In genomic region chr18:57768557-57769326, GRCh38 we compare ENCODE assay signal across 13 cellular contexts. TPM values are rescaled to one million over a fixed set of nuclear protein-coding genes. Genes with fewer than 3 reads are reported as not detected.
A peak's percentile ranks its signal among the peaks of the same experiment; 100 is the strongest.
DNase-seq lines count a peak whose midpoint lies in the region; ATAC-seq and TF ChIP-seq lines count a peak whose summit lies in the region.
"Had no signal": no experiment of that assay in that cellular context is flagged by ENCODE, and none has a peak within 500 bp of the region (broad histone marks: within the 10 kb centered on the region; RNA-seq: fewer than 3 reads in every experiment).

No MANE protein-coding gene starts in this region.

- peak overlapping the region; percentile 53 for H3K27ac ChIP-seq in right cardiac atrium (ENCODE audit: low read length)
- peak overlapping the region; percentile 72 to 74 for H3K27ac ChIP-seq in tibial artery
- H3K27ac ChIP-seq: KMS-11 had no signal

- H3K4me3 Mint-ChIP-seq in activated naive CD8-positive, alpha-beta T cell treated with anti-CD3 and anti-CD28 coated beads for 36 hours, result no peak overlapping the region
- H3K4me3 Mint-ChIP-seq in activated T-cell treated with anti-CD3 and anti-CD28 coated beads, Interleukin-2, amount 50 U/mL, for 24 hours, result no peak overlapping the region
- H3K4me3 Mint-ChIP-seq: naive thymus-derived CD4-positive, alpha-beta T cell had no signal

- H3K9ac ChIP-seq in adipocyte (ENCODE audit: low read length), result no peak overlapping the region
- H3K9ac ChIP-seq: KMS-11 had no signal

- no peaks in the 10 kb centered on the region for H3K4me1 Mint-ChIP-seq in activated naive CD8-positive, alpha-beta T cell treated with anti-CD3 and anti-CD28 coated beads for 36 hours
- no peaks in the 10 kb centered on the region for H3K4me1 Mint-ChIP-seq in activated T-cell treated with anti-CD3 and anti-CD28 coated beads, Interleukin-2, amount 50 U/mL, for 24 hours (ENCODE audit: low read depth)

- H3K36me3 Mint-ChIP-seq in activated naive CD8-positive, alpha-beta T cell treated with anti-CD3 and anti-CD28 coated beads for 36 hours, result no peaks in the 10 kb centered on the region
- no peaks in the 10 kb centered on the region for H3K36me3 Mint-ChIP-seq in activated T-cell treated with anti-CD3 and anti-CD28 coated beads, Interleukin-2, amount 50 U/mL, for 24 hours (ENCODE audit: low read depth)
- H3K36me3 Mint-ChIP-seq: activated naive CD4-positive, alpha-beta T cell treated with anti-CD3 and anti-CD28 coated beads, Interleukin-2, amount 50 U/mL, for 72 hours had no signal

- no peaks in the 10 kb centered on the region for H3K9me3 ChIP-seq in adipocyte (ENCODE audit: control insufficient read depth, low read length)
- no peaks in the 10 kb centered on the region for H3K9me3 ChIP-seq in right cardiac atrium (ENCODE audit: control insufficient read depth, low read length)
- H3K9me3 ChIP-seq in tibial artery, result no peaks in the 10 kb centered on the region

- DNase-seq in M059J (ENCODE audit: low read depth) (peak; percentile 69), adipocyte (ENCODE audit: low read depth) (peak; percentile 77), right cardiac atrium (no peak), tibial artery (no peak), COLO668 (lab: John Stamatoyannopoulos, UW; ENCODE audit: unreplicated experiment) (no peak)
- no peak for DNase-seq in activated naive CD8-positive, alpha-beta T cell treated with anti-CD3 and anti-CD28 coated beads for 36 hours
- DNase-seq in activated T-cell treated with anti-CD3 and anti-CD28 coated beads, Interleukin-2, amount 50 U/mL, for 24 hours, result no peak
- DNase-seq: activated CD4-positive, alpha-beta T cell treated with anti-CD3 and anti-CD28 coated beads for 1 hour; erythroblast; GDM1; naive thymus-derived CD4-positive, alpha-beta T cell had no signal

- H3K9me3 Mint-ChIP-seq in activated naive CD8-positive, alpha-beta T cell treated with anti-CD3 and anti-CD28 coated beads for 36 hours, result no peaks in the 10 kb centered on the region
- H3K9me3 Mint-ChIP-seq in activated T-cell treated with anti-CD3 and anti-CD28 coated beads, Interleukin-2, amount 50 U/mL, for 24 hours, result no peaks in the 10 kb centered on the region
- H3K9me3 Mint-ChIP-seq: activated naive CD4-positive, alpha-beta T cell treated with anti-CD3 and anti-CD28 coated beads, Interleukin-2, amount 50 U/mL, for 72 hours; naive thymus-derived CD4-positive, alpha-beta T cell had no signal

- peaks cover 31% of the 10 kb centered on the region for H3K4me1 ChIP-seq in adipocyte (ENCODE audit: control insufficient read depth, insufficient read depth, low read length)
- H3K4me1 ChIP-seq in right cardiac atrium (ENCODE audit: control insufficient read depth, insufficient read depth, low read length), result peaks cover 14% of the 10 kb centered on the region
- H3K4me1 ChIP-seq in tibial artery, result peaks cover 0 to 78% (median 44%) of the 10 kb centered on the region in 4 donors

- peak; percentile 50 to 80 for ATAC-seq in right cardiac atrium
- ATAC-seq: activated naive CD4-positive, alpha-beta T cell treated with anti-CD3 and anti-CD28 coated beads, Interleukin-2, amount 50 U/mL, for 72 hours; naive thymus-derived CD4-positive, alpha-beta T cell had no signal

- H3K4me3 ChIP-seq in adipocyte (ENCODE audit: low read length), result peak overlapping the region; percentile 42
- H3K4me3 ChIP-seq in right cardiac atrium (ENCODE audit: low read length), result no peak overlapping the region
- H3K4me3 ChIP-seq in tibial artery, result no peak overlapping the region

- no peak for TF ChIP-seq CTCF in tibial artery (IDR thresholded peaks at IDR 0.05)

- no peaks in the 10 kb centered on the region for H3K27me3 ChIP-seq in adipocyte (replicated peaks; ENCODE audit: control insufficient read depth, insufficient read depth, low read length)
- H3K27me3 ChIP-seq in right cardiac atrium (ENCODE audit: control insufficient read depth, insufficient read depth), result no peaks in the 10 kb centered on the region
- H3K27me3 ChIP-seq in tibial artery, result no peaks in the 10 kb centered on the region

- H3K27ac Mint-ChIP-seq in activated naive CD8-positive, alpha-beta T cell treated with anti-CD3 and anti-CD28 coated beads for 36 hours, result no peak overlapping the region
- no peak overlapping the region for H3K27ac Mint-ChIP-seq in activated T-cell treated with anti-CD3 and anti-CD28 coated beads, Interleukin-2, amount 50 U/mL, for 24 hours
- H3K27ac Mint-ChIP-seq: activated naive CD4-positive, alpha-beta T cell treated with anti-CD3 and anti-CD28 coated beads, Interleukin-2, amount 50 U/mL, for 72 hours had no signal

- intact Hi-C loops in right cardiac atrium (cut with DNase I) (no loop called here), tibial artery (cut with DNase I; ENCODE audit: low total_unique reads) (no loop called here)

- WGBS in right cardiac atrium, result 42% methylated on average over 8 of the region's 8 CpGs

- H3K27me3 Mint-ChIP-seq in activated naive CD8-positive, alpha-beta T cell treated with anti-CD3 and anti-CD28 coated beads for 36 hours, result no peaks in the 10 kb centered on the region
- no peaks in the 10 kb centered on the region for H3K27me3 Mint-ChIP-seq in activated T-cell treated with anti-CD3 and anti-CD28 coated beads, Interleukin-2, amount 50 U/mL, for 24 hours

- H3K36me3 ChIP-seq in adipocyte (ENCODE audit: control insufficient read depth, insufficient read depth, low read length, severe bottlenecking), result no peaks in the 10 kb centered on the region
- H3K36me3 ChIP-seq in tibial artery, result no peaks in the 10 kb centered on the region

RNA-seq across cellular contexts. Expression of gene ATP8B1, which starts 34.4 kb away (rescaled TPM):
- total RNA-seq in M059J (2014; rRNA removed; shearing (Covaris generic)), result 39.5 and 68.5 TPM in 2 replicates
- total RNA-seq in right cardiac atrium, result 10 to 100 TPM in 1 of 4 donors, 1 to 10 TPM in 3; 7.5 to 11.5 (median 9.4) TPM
- polyA plus RNA-seq in right cardiac atrium, result 2.6 TPM
- 1 to 10 TPM; 1.4 to 1.5 TPM for total RNA-seq in activated naive CD8-positive, alpha-beta T cell treated with anti-CD3 and anti-CD28 coated beads for 36 hours
- total RNA-seq: activated naive CD4-positive, alpha-beta T cell treated with anti-CD3 and anti-CD28 coated beads, Interleukin-2, amount 50 U/mL, for 72 hours; naive thymus-derived CD4-positive, alpha-beta T cell had no signal
- polyA plus RNA-seq: naive thymus-derived CD4-positive, alpha-beta T cell had no signal

Comparison
In these comparisons a context has a peak if more than half of its experiments do, and no peak if none do; other contexts are left out.
1. DNase-seq: peak in M059J (single experiment) and adipocyte (single experiment); none in right cardiac atrium (0 of 3), tibial artery (0 of 2), activated naive CD8-positive, alpha-beta T cell treated with anti-CD3 and anti-CD28 coated beads for 36 hours (single experiment), COLO668 (single experiment) and activated T-cell treated with anti-CD3 and anti-CD28 coated beads, Interleukin-2, amount 50 U/mL, for 24 hours (single experiment).